Comparison of ENCODE assay signal across 13 cellular contexts in the genomic region with DNA sequence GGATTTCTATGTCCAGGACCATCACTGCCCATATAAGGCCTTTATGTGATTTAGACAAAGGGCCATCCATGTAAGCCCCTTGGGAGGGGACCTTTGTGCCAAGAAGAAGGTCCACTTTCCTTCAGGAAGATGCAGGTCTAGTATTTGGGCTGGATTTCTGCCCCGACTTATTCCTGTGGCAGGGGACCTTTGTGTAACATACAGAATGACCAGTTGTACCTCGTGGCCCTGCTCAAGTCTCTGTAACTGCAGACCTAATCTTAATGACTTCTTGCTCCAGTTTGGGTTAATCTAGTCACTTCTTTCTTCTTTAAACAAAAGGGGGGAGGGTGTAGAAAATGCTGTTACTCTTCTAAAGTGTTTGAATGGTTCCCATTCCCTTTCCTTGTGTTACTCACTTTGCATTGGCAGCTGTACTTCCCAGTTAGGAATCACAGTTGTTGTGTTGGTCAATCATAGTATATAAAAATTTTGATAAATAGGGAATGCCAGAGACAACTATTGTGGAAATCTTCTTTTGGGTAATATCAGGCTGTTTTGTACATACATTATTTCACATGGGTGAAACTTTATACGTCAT. TPM values are rescaled to one million over a fixed set of nuclear protein-coding genes. Genes with fewer than 3 reads are reported as not detected.
A peak's percentile ranks its signal among the peaks of the same experiment; 100 is the strongest.
DNase-seq lines count a peak whose midpoint lies in the region; ATAC-seq, FAIRE-seq and TF ChIP-seq lines count a peak whose summit lies in the region.
"Had no signal": no experiment of that assay in that cellular context is flagged by ENCODE, and none has a peak within 500 bp of the region (broad histone marks: within the 10 kb centered on the region; RNA-seq: fewer than 3 reads in every experiment).

No MANE protein-coding gene starts in this region.

- no peaks in the 10 kb centered on the region for H3K36me3 ChIP-seq in kidney (ENCODE audit: control insufficient read depth in 1 of 2, insufficient read depth in 2 of 2, low read length in 2 of 2)
- H3K36me3 ChIP-seq in skeletal muscle satellite cell (ENCODE audit: insufficient read depth, low read length) = peaks cover 3% of the 10 kb centered on the region

- no peak for TF ChIP-seq CTCF in HFFc6 (IDR thresholded peaks at IDR 0.05)
- TF ChIP-seq CTCF in brain (conservative IDR thresholded peaks at IDR 0.05) = no peak
- no peak for TF ChIP-seq CTCF in kidney (IDR thresholded peaks at IDR 0.05; ENCODE audit: borderline replicate concordance, extremely low read depth, insufficient read depth)

- H3K36me3 Mint-ChIP-seq in HFFc6 (ENCODE audit: low read depth) (peaks cover 4% of the 10 kb centered on the region; the same call in 1 of the 2 replicates), brain (peaks cover 34% of the 10 kb centered on the region)

- no peak for ATAC-seq in HG03432 (IDR thresholded peaks at IDR 0.05; ENCODE audit: unreplicated experiment)

- H3K9me3 Mint-ChIP-seq in HFFc6 (no peaks in the 10 kb centered on the region), brain (no peaks in the 10 kb centered on the region)
- H3K9me3 Mint-ChIP-seq: activated T-helper 2 cell treated with anti-CD3 and anti-CD28 coated beads, Interferon-gamma antibody, Interleukin-2, Interleukin-4, amounts not matched to agents 10 μg/mL and 5 μg/mL and 100 μg/mL, durations not matched to agents 14 hours and 24 hours and 36 hours; immature natural killer cell had no signal

- H3K9ac ChIP-seq in kidney (ENCODE audit: low read length in 2 of 2) (no peak overlapping the region), skeletal muscle satellite cell (ENCODE audit: low read depth, low read length) (peak overlapping the region; percentile 79)

- H3K4me3 ChIP-seq in kidney (ENCODE audit: low read length in 2 of 2) = no peak overlapping the region
- peak overlapping the region; percentile 49 for H3K4me3 ChIP-seq in skeletal muscle satellite cell (ENCODE audit: low read length)

- peaks cover 1% of the 10 kb centered on the region; the same call in 1 of the 2 replicates for H3K27me3 Mint-ChIP-seq in HFFc6 (ENCODE audit: insufficient read depth)
- H3K27me3 Mint-ChIP-seq in brain = no peaks in the 10 kb centered on the region

- H3K4me1 ChIP-seq in kidney (ENCODE audit: control insufficient read depth in 1 of 2, insufficient read depth in 1 of 2, low read depth in 1 of 2, low read length in 2 of 2) (peaks cover 9 to 19% of the 10 kb centered on the region in 2 donors), skeletal muscle satellite cell (ENCODE audit: control insufficient read depth, insufficient read depth, low read length) (peaks cover 53% of the 10 kb centered on the region)

- peak overlapping the region; percentile 97 for H3K27ac Mint-ChIP-seq in HFFc6
- H3K27ac Mint-ChIP-seq in brain = peak overlapping the region in 3 of 5 experiments; percentile 18 to 82 (median 60)
- H3K27ac Mint-ChIP-seq: activated T-helper 2 cell treated with anti-CD3 and anti-CD28 coated beads, Interferon-gamma antibody, Interleukin-2, Interleukin-4, amounts not matched to agents 10 μg/mL and 5 μg/mL and 100 μg/mL, durations not matched to agents 14 hours and 24 hours and 36 hours had no signal

- peak overlapping the region; percentile 69 for H3K4me3 Mint-ChIP-seq in HFFc6
- H3K4me3 Mint-ChIP-seq in brain = no peak overlapping the region
- H3K4me3 Mint-ChIP-seq: immature natural killer cell had no signal

- H3K27ac ChIP-seq in kidney (ENCODE audit: low read depth in 2 of 2, low read length in 2 of 2) = peak overlapping the region; percentile 37 to 53

- H3K4me2 ChIP-seq in skeletal muscle satellite cell (ENCODE audit: low read length) = peak overlapping the region; percentile 64

- intact Hi-C loops in kidney (cut with DNase I) = no loop called here

- FAIRE-seq in kidney (lab: Jason Lieb, UNC) = no peak

- no peaks in the 10 kb centered on the region for H3K27me3 ChIP-seq in skeletal muscle satellite cell (ENCODE audit: control insufficient read depth, insufficient read depth, low read length)

- DNase-seq in HFFc6 (no peak), kidney (no peak), NOMO-1 treated with DMSO at 0.1 percent for 48 hours (lab: John Stamatoyannopoulos, UW; ENCODE audit: unreplicated experiment) (no peak), activated gamma-delta T cell treated with Interleukin-2 at 50 U/mL for 16 hours (no peak), DMS53 (lab: John Stamatoyannopoulos, UW) (no peak)
- DNase-seq: cerebellar nuclear complex, immature natural killer cell, Karpas-422, T-helper 2 cell had no signal

- H3K4me1 Mint-ChIP-seq in HFFc6 (ENCODE audit: low read depth) = peaks cover 75% of the 10 kb centered on the region
- peaks cover 49% of the 10 kb centered on the region for H3K4me1 Mint-ChIP-seq in brain

- H3K9me3 ChIP-seq in kidney (ENCODE audit: control insufficient read depth in 1 of 2, low read length in 2 of 2) (no peaks in the 10 kb centered on the region), skeletal muscle satellite cell (replicated peaks; ENCODE audit: low read length) (no peaks in the 10 kb centered on the region)

RNA-seq across cellular contexts. Expression of a gene that starts 54.2 kb away (rescaled TPM):
- 10 to 100 TPM; 17.8 to 23.4 (median 21.4) TPM for total RNA-seq in HFFc6 (2021; fragmentation: NEBNext Ultra II Directional; extraction: Animal tissue kit (Norgen Biotek cat#: 25700))
- polyA plus RNA-seq in brain (ENCODE audit: insufficient read depth, low read depth, low replicate concordance) (5.1 TPM), kidney (ENCODE audit: insufficient read depth, low read depth, low replicate concordance) (5.4 TPM)
- 25.5 TPM for total RNA-seq in kidney
- 15.5 and 19.3 TPM in 2 replicates for total RNA-seq in skeletal muscle satellite cell (2012; rRNA removed)

RNA-seq across cellular contexts. Expression of a gene that starts 54.8 kb away (rescaled TPM):
- 10 to 100 TPM; 51.9 to 64.6 (median 56.5) TPM for total RNA-seq in HFFc6 (2021; fragmentation: NEBNext Ultra II Directional; extraction: Animal tissue kit (Norgen Biotek cat#: 25700))
- polyA plus RNA-seq in brain (ENCODE audit: insufficient read depth, low read depth, low replicate concordance) (0.39 TPM), kidney (ENCODE audit: insufficient read depth, low read depth, low replicate concordance) (6.5 TPM)
- 7.1 TPM for total RNA-seq in kidney
- 5.1 and 6.1 TPM in 2 replicates for total RNA-seq in skeletal muscle satellite cell (2012; rRNA removed)
